ENCODE assay signal across 10 cellular contexts in genomic region chr6:78909391-78909790, GRCh38. TPM values are rescaled to one million over a fixed set of nuclear protein-coding genes. Genes with fewer than 3 reads are reported as not detected.
DNase-seq lines count a peak whose midpoint lies in the region; ATAC-seq, FAIRE-seq and TF ChIP-seq lines count a peak whose summit lies in the region.
"Had no signal": no experiment of that assay in that cellular context is flagged by ENCODE, and none has a peak within 500 bp of the region (broad histone marks: within the 10 kb centered on the region; RNA-seq: fewer than 3 reads in every experiment).

No MANE protein-coding gene starts in this region.

- intact Hi-C loops in GM12878 (cut with micrococcal nuclease; ENCODE audit: unreplicated experiment) = no loop called here
- intact Hi-C loops in lower lobe of right lung (cut with DNase I) = no loop called here

- FAIRE-seq in GM12878 (lab: Jason Lieb, UNC) = no peak

- POLR2A ChIA-PET in BJ (lab: Charles Lee) = no interaction called here
- POLR2A ChIA-PET in GM12878 (lab: Charles Lee) = no interaction called here

- in situ Hi-C loops in GM12878 (cut with MboI) = no loop called here

- H3K4me3 ChIP-seq in BJ (ENCODE audit: low read depth, low read length) (no peak overlapping the region), GM12878 (no peak overlapping the region), lower lobe of right lung (no peak overlapping the region)

- no peak overlapping the region; the same call in 1 of the 2 replicates for H2AFZ ChIP-seq in GM12878 (ENCODE audit: control insufficient read depth, low read depth, low read length)

- TF ChIP-seq RAD21 in GM12878 (IDR thresholded peaks at IDR 0.05; ENCODE audit: insufficient read depth, low read depth, low read length) = no peak

- BruUV-seq in GM12878 (replicated peaks; lab: Mats Ljungman, UMichigan) = no TSS peak

- RAD21 ChIA-PET in GM12878 (lab: Charles Lee; ENCODE audit: unreplicated experiment) = no interaction called here

- no peak overlapping the region for H3K4me2 ChIP-seq in GM12878 (ENCODE audit: control insufficient read depth, insufficient read depth)

- no peaks in the 10 kb centered on the region for H3K79me2 ChIP-seq in GM12878 (ENCODE audit: control insufficient read depth, insufficient read depth, low read length)

- H4K20me1 ChIP-seq in GM12878 (ENCODE audit: control insufficient read depth, insufficient read depth) = no peaks in the 10 kb centered on the region

- no peaks in the 10 kb centered on the region for H3K27me3 ChIP-seq in BJ (ENCODE audit: control insufficient read depth, insufficient read depth, low read length)
- no peaks in the 10 kb centered on the region for H3K27me3 ChIP-seq in GM12878 (replicated peaks in 1 of 2; ENCODE audit: control insufficient read depth in 2 of 2, insufficient read depth in 2 of 2, low read length in 1 of 2)
- H3K27me3 ChIP-seq in lower lobe of right lung (ENCODE audit: low read depth) = no peaks in the 10 kb centered on the region

- no peak for TF ChIP-seq EP300 in GM12878 (IDR thresholded peaks at IDR 0.05; ENCODE audit: borderline replicate concordance in 1 of 2, control insufficient read depth in 1 of 2, low read depth in 2 of 2, low read length in 2 of 2)

- DNase-seq in BJ (ENCODE audit: low read depth) (peak; percentile 76), GM12878 (ENCODE audit: low read depth, low spot score) (no peak), lower lobe of right lung (no peak), amygdala (lab: John Stamatoyannopoulos, UW) (no peak)
- no peak for DNase-seq in stimulated activated CD4-positive, alpha-beta T cell treated with anti-CD3 and anti-CD28 coated beads, Interleukin-4, amount 100 ng/mL, for 4 hours
- DNase-seq: COR-L47, NCI-H345 had no signal

- 33% methylated on average over 3 of the region's 3 CpGs for WGBS in GM12878 (ENCODE audit: insufficient coverage, insufficient replicate concordance, low lambda C conversion rate, missing lambda C conversion rate)

- H3K9ac ChIP-seq in GM12878 (ENCODE audit: control insufficient read depth, insufficient read depth, low read length) = no peak overlapping the region

- H3K27ac ChIP-seq in GM12878 (ENCODE audit: control insufficient read depth, insufficient read depth) (no peak overlapping the region), lower lobe of right lung (no peak overlapping the region)

- TF ChIP-seq CTCF in BJ (IDR thresholded peaks at IDR 0.05; ENCODE audit: insufficient read depth, low read depth, low read length) (no peak), GM12878 (IDR thresholded peaks at IDR 0.05 in 2 of 3, conservative IDR thresholded peaks at IDR 0.05 in 1 of 3; ENCODE audit: control insufficient read depth in 2 of 3, extremely low read depth in 1 of 3, insufficient read depth in 1 of 3, low read depth in 3 of 3, low read length in 3 of 3) (no peak), lower lobe of right lung (IDR thresholded peaks at IDR 0.05) (no peak)

- ATAC-seq in HG03095 (IDR thresholded peaks at IDR 0.05; ENCODE audit: unreplicated experiment) = peak; percentile 49
- peak; percentile 61 for ATAC-seq in GM12878
- peak; percentile 68 to 69 for ATAC-seq in lower lobe of right lung
- no peak for ATAC-seq in HG03565 (IDR thresholded peaks at IDR 0.05; ENCODE audit: unreplicated experiment)
- ATAC-seq in GM21825 (IDR thresholded peaks at IDR 0.05; ENCODE audit: unreplicated experiment) = no peak

- no peaks in the 10 kb centered on the region for H3K4me1 ChIP-seq in GM12878 (ENCODE audit: control insufficient read depth, insufficient read depth, low read length)
- peaks cover 19% of the 10 kb centered on the region for H3K4me1 ChIP-seq in lower lobe of right lung

- H3K36me3 ChIP-seq in BJ (ENCODE audit: control insufficient read depth, insufficient read depth, low read length) (no peaks in the 10 kb centered on the region), GM12878 (ENCODE audit: control insufficient read depth in 2 of 2, insufficient read depth in 2 of 2, low read length in 1 of 2) (no peaks in the 10 kb centered on the region), lower lobe of right lung (no peaks in the 10 kb centered on the region)

- H3K9me3 ChIP-seq in GM12878 (replicated peaks; ENCODE audit: control insufficient read depth, insufficient read depth, low read length) (no peaks in the 10 kb centered on the region; the same call in 2 of the 3 replicates), lower lobe of right lung (no peaks in the 10 kb centered on the region)

- CTCF ChIA-PET in BJ (lab: Yijun Ruan, JAX) = no interaction called here
- CTCF ChIA-PET in GM12878 (lab: Yijun Ruan, JAX) = no interaction called here

- no peak for TF ChIP-seq POLR2A in GM12878 (IDR thresholded peaks at IDR 0.05; ENCODE audit: low read depth, low read length)

- SMC1A ChIA-PET in GM12878 (lab: Charles Lee; ENCODE audit: uncharacterized antibody, unreplicated experiment) = no interaction called here

TF ChIP-seq in GM12878, 131 proteins besides CTCF, POLR2A, EP300 and RAD21:
- TF ChIP-seq SPI1 (IDR thresholded peaks at IDR 0.05; ENCODE audit: borderline replicate concordance, insufficient read depth, low read depth, low read length) (peak; percentile 69), NFYA (IDR thresholded peaks at IDR 0.05; ENCODE audit: borderline replicate concordance, low read depth, low read length) (no peak), CEBPB (IDR thresholded peaks at IDR 0.05; ENCODE audit: borderline replicate concordance in 1 of 2, low read depth in 2 of 2, low read length in 2 of 2) (peak in 1 of 2 experiments; percentile 28; a peak in 1 of 4 replicates), CBX5 (IDR thresholded peaks at IDR 0.05; ENCODE audit: low read depth) (no peak), EZH2 (IDR thresholded peaks at IDR 0.05; ENCODE audit: borderline replicate concordance, control insufficient read depth, low read depth, low read length) (no peak)

RNA-seq across cellular contexts. Expression of gene IRAK1BP1, which starts 42.0 kb away (rescaled TPM):
- polyA plus RNA-seq in BJ (2011; rRNA removed) (1.4 and 2.9 TPM in 2 replicates), GM12878 (2011; rRNA removed) (4.5 and 7.5 TPM in 2 replicates), GM12878 (2014; fragmentation: Illumina TruSeq; extraction: Trizol) (4.0 and 4.5 TPM in 2 replicates), GM12878 (2014; fragmentation: Nextera tagmentation; extraction: Ambion mirVana) (1 to 10 TPM; 2.3 to 2.6 TPM), GM12878 (2014; rRNA removed) (2.7 and 3.4 TPM in 2 replicates), GM12878 (2016; fragmentation: Nextera tagmentation; extraction: Ambion mirVana) (1 to 10 TPM; 2.3 to 3.0 TPM)
- 2.2 and 3.0 TPM in 2 replicates for polyA minus RNA-seq in BJ (2011; rRNA and poly(A)+ RNA removed)
- 26.9 and 30.8 TPM in 2 replicates for total RNA-seq in GM12878 (2013; cell fraction: nucleolus; rRNA removed)
- total RNA-seq in GM12878 (2014; rRNA removed) (4.8 and 7.6 TPM in 2 replicates), GM12878 (2014; rRNA removed; fragmentation: Illumina TruSeq; extraction: Trizol) (6.4 and 6.7 TPM in 2 replicates), GM12878 (2021) (3.7 and 4.3 TPM in 2 replicates), lower lobe of right lung (6.2 TPM)
- 0.71 TPM for polyA plus RNA-seq in GM12878 (2011; ENCODE audit: low read depth)
- polyA plus RNA-seq in GM12878 (2011; cell fraction: cytosol; rRNA removed) = 1.9 and 2.6 TPM in 2 replicates
- 4.3 and 4.4 TPM in 2 replicates for polyA plus RNA-seq in GM12878 (2011; cell fraction: nucleus; rRNA removed)
- 1.8 and 2.0 TPM in 2 replicates for polyA plus RNA-seq in GM12878 (2012)
- 9.8 and 10.0 TPM in 2 replicates for polyA minus RNA-seq in GM12878 (2011; rRNA and poly(A)+ RNA removed)
- 2.1 and 2.3 TPM in 2 replicates for polyA minus RNA-seq in GM12878 (2011; cell fraction: cytosol; rRNA and poly(A)+ RNA removed)
- polyA minus RNA-seq in GM12878 (2011; cell fraction: nucleus; rRNA and poly(A)+ RNA removed) = 10.9 and 16.7 TPM in 2 replicates

Comparison
In these comparisons a context has a peak if more than half of its experiments do, and no peak if none do; other contexts are left out.
1. ATAC-seq: peak in HG03095 (single experiment), GM12878 (single experiment) and lower lobe of right lung (2 of 2); none in HG03565 (single experiment) and GM21825 (single experiment).